Comparison of ENCODE assay signal across 2 cellular contexts in the genomic region with DNA sequence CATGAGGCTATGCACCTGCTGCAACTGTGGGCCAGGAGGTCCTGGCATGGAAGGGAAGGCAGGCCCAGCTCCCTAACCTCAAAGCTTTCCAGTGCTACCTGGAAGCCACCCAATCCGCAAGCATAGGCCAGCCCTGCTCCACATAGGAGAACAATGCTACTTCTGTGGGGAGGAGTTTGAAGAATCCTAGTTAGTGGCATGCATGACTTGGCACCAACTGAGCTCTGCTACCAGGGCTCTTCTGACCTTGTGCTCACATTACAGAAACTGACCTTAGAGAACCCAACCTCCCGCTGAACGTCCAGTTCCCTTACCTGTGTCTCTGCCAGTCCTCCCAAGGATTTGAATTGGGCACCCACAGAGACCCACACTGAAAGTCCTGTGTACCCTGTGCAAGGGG.
TF ChIP-seq lines count a peak whose summit lies in the region.

No MANE protein-coding gene starts in this region.

TF ChIP-seq in HepG2, 621 proteins besides CTCF, POLR2A, EP300 and RAD21:
- TF ChIP-seq KLF6 (CRISPR knock-in tag; IDR thresholded peaks at IDR 0.05) (no peak), ARID2 (CRISPR knock-in tag; IDR thresholded peaks at IDR 0.05; ENCODE audit: borderline replicate concordance) (no peak), ZSCAN30 (CRISPR knock-in tag; IDR thresholded peaks at IDR 0.05) (no peak), NR2F2 (IDR thresholded peaks at IDR 0.05; ENCODE audit: borderline replicate concordance, low read depth) (no peak), GABPA (IDR thresholded peaks at IDR 0.05; ENCODE audit: low read depth, low read length) (no peak), GABPA (CRISPR knock-in tag; IDR thresholded peaks at IDR 0.05; ENCODE audit: low read depth) (no peak)

TF ChIP-seq in GM23338, 12 proteins besides CTCF, POLR2A, EP300 and RAD21:
- TF ChIP-seq ZNF331 (CRISPR knock-in tag; IDR thresholded peaks at IDR 0.05; ENCODE audit: low read depth) = no peak
